In the genomic region with DNA sequence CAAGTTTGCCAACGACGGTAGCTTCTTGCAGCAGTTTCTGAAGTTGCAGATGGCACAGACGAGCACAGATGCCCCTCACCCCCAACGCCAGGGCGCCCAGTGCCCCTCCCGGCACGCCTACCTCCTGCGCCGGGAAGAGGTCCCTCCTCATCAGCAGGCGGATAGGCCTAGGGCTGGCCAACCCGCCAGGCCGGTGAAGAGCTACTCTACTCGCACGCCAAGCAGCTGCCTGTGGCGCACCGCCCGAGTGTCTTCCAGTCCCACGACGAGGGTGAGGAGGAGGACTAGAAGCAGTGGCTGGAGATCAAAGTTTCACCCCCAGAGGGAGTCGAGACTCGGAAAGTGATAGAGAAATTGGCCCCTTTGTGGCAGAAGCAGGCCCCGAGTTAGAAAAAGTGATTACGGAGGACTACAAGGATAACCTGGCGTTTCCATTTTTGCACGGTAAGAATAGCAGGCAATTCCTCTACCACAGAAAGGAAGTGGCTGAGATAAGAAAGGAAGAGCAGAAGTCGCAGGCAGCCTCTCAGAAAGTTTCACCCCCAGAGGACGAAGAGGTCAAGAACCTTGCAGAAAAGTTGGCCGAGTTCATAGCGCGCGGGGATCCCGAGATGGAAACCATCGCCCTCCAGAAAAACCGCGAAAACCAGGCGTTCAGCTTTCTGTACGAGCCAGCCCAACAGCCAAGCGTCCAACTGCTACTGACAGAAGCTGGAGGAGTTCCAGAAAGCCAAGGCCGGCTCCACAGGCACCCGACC, we compare ENCODE assay signal across 22 cellular contexts.
DNase-seq lines count a peak whose midpoint lies in the region; ATAC-seq and TF ChIP-seq lines count a peak whose summit lies in the region.
"Had no signal": no experiment of that assay in that cellular context is flagged by ENCODE, and none has a peak within 500 bp of the region (broad histone marks: within the 10 kb centered on the region; RNA-seq: fewer than 3 reads in every experiment).

No MANE protein-coding gene starts in this region.

- WGBS in mesenchymal stem cell = 94% methylated on average over 40 of the region's 40 CpGs

- intact Hi-C loops in upper lobe of right lung (cut with DNase I) = no loop called here
- intact Hi-C loops in breast epithelium (cut with DNase I; ENCODE audit: low total_unique reads) = no loop called here

- no peak overlapping the region for H2AFZ ChIP-seq in mesenchymal stem cell (ENCODE audit: low read depth, low read length)
- H2AFZ ChIP-seq: PC-9 had no signal

- no peak overlapping the region for H3K18ac ChIP-seq in mesenchymal stem cell (ENCODE audit: low read depth in 1 of 2, low read length in 2 of 2)

- H3K36me3 ChIP-seq in mesenchymal stem cell (ENCODE audit: control insufficient read depth in 1 of 2, insufficient read depth in 2 of 2, low read depth in 1 of 2, low read length in 2 of 2) (no peaks in the 10 kb centered on the region), upper lobe of right lung (no peaks in the 10 kb centered on the region), breast epithelium (no peaks in the 10 kb centered on the region)
- H3K36me3 ChIP-seq: SJCRH30 had no signal

- H3K27ac ChIP-seq in mesenchymal stem cell (ENCODE audit: low read length, poor library complexity, severe bottlenecking) (no peak overlapping the region), upper lobe of right lung (no peak overlapping the region), breast epithelium (no peak overlapping the region)
- H3K27ac ChIP-seq: PC-9, SJCRH30 had no signal

- ATAC-seq in upper lobe of right lung = peak; percentile 38
- ATAC-seq in HG03460 (IDR thresholded peaks at IDR 0.05; ENCODE audit: unreplicated experiment) = no peak
- ATAC-seq: HCT116, Right ventricle myocardium inferior, SK-N-SH treated with all-trans-retinoic acid at 6 μM for 48 hours had no signal

- H2AK5ac ChIP-seq in mesenchymal stem cell (ENCODE audit: low read length, severe bottlenecking) = no peak overlapping the region

- H2BK5ac ChIP-seq in mesenchymal stem cell (ENCODE audit: low read depth, low read length, poor library complexity, severe bottlenecking) = no peak overlapping the region

- H2BK12ac ChIP-seq in mesenchymal stem cell (ENCODE audit: low read length in 2 of 2) = no peak overlapping the region

- no peak overlapping the region for H3K4ac ChIP-seq in mesenchymal stem cell (ENCODE audit: low read depth in 1 of 2, low read length in 2 of 2)

- no peaks in the 10 kb centered on the region for H3K79me1 ChIP-seq in mesenchymal stem cell (replicated peaks; ENCODE audit: low read length, poor library complexity, severe bottlenecking)

- H3K27me3 ChIP-seq in mesenchymal stem cell (ENCODE audit: control insufficient read depth in 1 of 2, insufficient read depth in 1 of 2, low read length in 2 of 2) = peaks cover 0 to 4% of the 10 kb centered on the region in 2 experiments
- H3K27me3 ChIP-seq in upper lobe of right lung = no peaks in the 10 kb centered on the region
- H3K27me3 ChIP-seq in breast epithelium = no peaks in the 10 kb centered on the region
- H3K27me3 ChIP-seq: SJCRH30 had no signal

- H3K9ac ChIP-seq in mesenchymal stem cell (ENCODE audit: low read length) = no peak overlapping the region

- H2BK15ac ChIP-seq in mesenchymal stem cell (ENCODE audit: low read depth, poor library complexity, severe bottlenecking) = no peak overlapping the region

- DNase-seq in NCI-H748 (lab: John Stamatoyannopoulos, UW; ENCODE audit: unreplicated experiment) (peak; percentile 60), NCI-H748 treated with DMSO at 0.1 percent for 48 hours (lab: John Stamatoyannopoulos, UW) (no peak), NCI-H510A treated with DMSO at 0.1 percent for 48 hours (lab: John Stamatoyannopoulos, UW) (peak; percentile 67), mesenchymal stem cell (no peak), upper lobe of right lung (no peak), breast epithelium (ENCODE audit: low spot score in 2 of 2) (no peak)
- DNase-seq: DMS153; GOT3; Kasumi-1; NCI-H1092 treated with DMSO at 0.1 percent for 48 hours; NCI-H1436; NCI-H187; NCI-H2081 treated with DMSO at 0.1 percent for 48 hours; NCI-H446; NCI-H526 treated with DMSO at 0.1 percent for 48 hours; NK-92 treated with Interleukin-12 subunit alpha and Interleukin-12 subunit beta, amount 100 ng/mL, for 24 hours; PC-9; SJCRH30 had no signal

- H3K14ac ChIP-seq in mesenchymal stem cell (ENCODE audit: low read length in 2 of 2) = peak overlapping the region in 1 of 2 experiments; percentile 58

- no peak for TF ChIP-seq POLR2A in breast epithelium (IDR thresholded peaks at IDR 0.05)

- H4K8ac ChIP-seq in mesenchymal stem cell (ENCODE audit: low read length) = no peak overlapping the region

- H3K4me3 ChIP-seq in mesenchymal stem cell (ENCODE audit: insufficient read depth in 1 of 2, low read depth in 1 of 2, low read length in 2 of 2) = no peak overlapping the region
- H3K4me3 ChIP-seq in upper lobe of right lung = no peak overlapping the region
- H3K4me3 ChIP-seq in breast epithelium = no peak overlapping the region
- H3K4me3 ChIP-seq: PC-9, SJCRH30 had no signal

- H3K4me2 ChIP-seq in mesenchymal stem cell (ENCODE audit: low read length, poor library complexity, severe bottlenecking) = no peak overlapping the region
- H3K4me2 ChIP-seq: PC-9 had no signal

- H3K4me1 ChIP-seq in mesenchymal stem cell (ENCODE audit: control insufficient read depth, insufficient read depth, low read depth, low read length) (no peaks in the 10 kb centered on the region), upper lobe of right lung (no peaks in the 10 kb centered on the region), breast epithelium (no peaks in the 10 kb centered on the region)
- H3K4me1 ChIP-seq: SJCRH30 had no signal

- TF ChIP-seq CTCF in upper lobe of right lung (IDR thresholded peaks at IDR 0.05) (no peak), breast epithelium (IDR thresholded peaks at IDR 0.05) (no peak)

- H2BK120ac ChIP-seq in mesenchymal stem cell (ENCODE audit: low read depth, low read length) = no peak overlapping the region

- H3K9me3 ChIP-seq in mesenchymal stem cell (ENCODE audit: control insufficient read depth, low read length) (no peaks in the 10 kb centered on the region), upper lobe of right lung (no peaks in the 10 kb centered on the region), breast epithelium (no peaks in the 10 kb centered on the region)
- H3K9me3 ChIP-seq: SJCRH30 had no signal

- H4K91ac ChIP-seq in mesenchymal stem cell (ENCODE audit: low read length) = peak overlapping the region; percentile 68

- no peak overlapping the region for H3K23ac ChIP-seq in mesenchymal stem cell (ENCODE audit: low read length in 2 of 2)

Comparison
In these comparisons a context has a peak if more than half of its experiments do, and no peak if none do; other contexts are left out.
1. DNase-seq: peak in NCI-H748 (single experiment) and NCI-H510A treated with DMSO at 0.1 percent for 48 hours (single experiment); none in NCI-H748 treated with DMSO at 0.1 percent for 48 hours (single experiment), mesenchymal stem cell (single experiment), upper lobe of right lung (single experiment) and breast epithelium (0 of 2).